In the genomic region with DNA sequence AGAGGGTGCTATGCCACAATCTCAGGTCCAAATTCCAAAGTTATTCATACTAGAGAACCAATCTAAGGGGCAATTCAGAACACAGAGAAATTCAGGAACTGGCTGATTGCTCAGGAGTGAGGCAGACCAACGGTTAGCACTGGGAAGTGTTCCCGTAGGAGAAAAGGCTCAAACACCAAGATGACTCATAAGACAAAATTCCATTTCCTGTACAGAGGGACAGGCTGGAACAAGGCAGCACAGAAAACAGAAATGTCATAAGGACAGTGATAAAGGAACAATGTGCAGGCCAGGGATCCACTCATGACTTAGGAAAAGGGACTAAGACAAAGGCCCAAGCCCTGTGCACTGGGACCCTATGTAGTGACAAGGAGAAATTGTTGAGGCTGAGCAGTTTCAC, we compare ENCODE assay signal across 10 cellular contexts. TPM values are rescaled to one million over a fixed set of nuclear protein-coding genes. Genes with fewer than 3 reads are reported as not detected.
DNase-seq lines count a peak whose midpoint lies in the region; ATAC-seq and TF ChIP-seq lines count a peak whose summit lies in the region.
"Had no signal": no experiment of that assay in that cellular context is flagged by ENCODE, and none has a peak within 500 bp of the region (broad histone marks: within the 10 kb centered on the region; RNA-seq: fewer than 3 reads in every experiment).

No MANE protein-coding gene starts in this region.

- peaks cover 8% of the 10 kb centered on the region for H3K9me3 ChIP-seq in IMR-90 (ENCODE audit: control insufficient read depth, insufficient read depth, low read length)
- H3K9me3 ChIP-seq in liver (ENCODE audit: control insufficient read depth in 4 of 4, low read length in 3 of 4), result peaks cover 0 to 3% (median 1%) of the 10 kb centered on the region in 4 donors
- H3K9me3 ChIP-seq in upper lobe of left lung, result peaks cover 0 to 18% (median 5%) of the 10 kb centered on the region in 4 donors

- H2AFZ ChIP-seq in IMR-90 (replicated peaks; ENCODE audit: low read length, poor library complexity), result peak overlapping the region; percentile 90

- peak overlapping the region; percentile 94 for H3K14ac ChIP-seq in IMR-90 (replicated peaks; ENCODE audit: low read depth, low read length)

- dilution Hi-C loops in IMR-90 (cut with HindIII; ENCODE audit: low sequenced_read_pairs, unreplicated experiment), result no loop called here

- no peak for TF ChIP-seq CTCF in IMR-90 (conservative IDR thresholded peaks at IDR 0.05; ENCODE audit: low read depth, low read length)
- TF ChIP-seq CTCF in liver (IDR thresholded peaks at IDR 0.05; ENCODE audit: low read depth, low read length, missing input control), result no peak
- TF ChIP-seq CTCF in upper lobe of left lung (IDR thresholded peaks at IDR 0.05), result no peak

- peak overlapping the region; percentile 98 for H2BK15ac ChIP-seq in IMR-90 (ENCODE audit: low read depth, low read length)

- peaks cover 0 to 1% (median 0%) of the 10 kb centered on the region in 5 donors for H3K27me3 Mint-ChIP-seq in naive thymus-derived CD8-positive, alpha-beta T cell

- peak overlapping the region; percentile 99 for H3K18ac ChIP-seq in IMR-90 (ENCODE audit: low read depth, low read length)

- peak overlapping the region; percentile 18 for H2AK9ac ChIP-seq in IMR-90 (replicated peaks; ENCODE audit: low read depth, low read length, poor library complexity)

- H3K27me3 ChIP-seq in IMR-90 (ENCODE audit: control insufficient read depth, insufficient read depth, low read length) (no peaks in the 10 kb centered on the region), liver (ENCODE audit: control insufficient read depth in 4 of 4, insufficient read depth in 4 of 4, low read length in 3 of 4) (peaks cover 0 to 8% (median 0%) of the 10 kb centered on the region in 4 donors), upper lobe of left lung (no peaks in the 10 kb centered on the region)

- no peak for TF ChIP-seq RAD21 in IMR-90 (IDR thresholded peaks at IDR 0.05; ENCODE audit: low read length)
- TF ChIP-seq RAD21 in liver (IDR thresholded peaks at IDR 0.05), result no peak

- no peak overlapping the region for H3K4me3 ChIP-seq in IMR-90 (ENCODE audit: insufficient read depth, low read depth, low read length)
- H3K4me3 ChIP-seq in liver (ENCODE audit: low read depth in 1 of 3, low read length in 3 of 3), result no peak overlapping the region
- H3K4me3 ChIP-seq in upper lobe of left lung, result no peak overlapping the region

- peak overlapping the region; percentile 90 for H3K56ac ChIP-seq in IMR-90 (ENCODE audit: extremely low read depth, insufficient read depth, low read length)

- peak overlapping the region; percentile 97 for H3K23ac ChIP-seq in IMR-90 (ENCODE audit: low read depth, low read length)

- peak overlapping the region; percentile 63; the same call in 1 of the 2 replicates for H3K4me2 ChIP-seq in IMR-90 (ENCODE audit: low read depth, low read length)

- intact Hi-C loops in IMR-90 (cut with micrococcal nuclease), result no loop called here

- no peaks in the 10 kb centered on the region for H3K36me3 ChIP-seq in IMR-90 (ENCODE audit: control insufficient read depth, insufficient read depth, low read length)
- H3K36me3 ChIP-seq in liver (ENCODE audit: control insufficient read depth in 4 of 4, insufficient read depth in 3 of 4, low read depth in 1 of 4, low read length in 3 of 4), result no peaks in the 10 kb centered on the region
- H3K36me3 ChIP-seq in upper lobe of left lung, result no peaks in the 10 kb centered on the region

- no CpG with 5 or more reads among the region's 2 CpGs for WGBS in IMR-90 (ENCODE audit: extremely low coverage in 2 of 2, insufficient read length in 1 of 2), 2 experiments
- whole genome bisulfite sequencing in liver, result 60% methylated on average over 2 of the region's 2 CpGs
- 40 to 53% methylated on average over 2 of the region's 2 CpGs for WGBS in upper lobe of left lung, 2 donors

- H2AK5ac ChIP-seq in IMR-90 (ENCODE audit: low read depth, low read length), result peak overlapping the region; percentile 90

- H3K4me1 Mint-ChIP-seq in naive thymus-derived CD8-positive, alpha-beta T cell, result no peaks in the 10 kb centered on the region
- no peaks in the 10 kb centered on the region for H3K4me1 Mint-ChIP-seq in stimulated activated effector memory CD8-positive, alpha-beta T cell treated with anti-CD3 and anti-CD28 coated beads, Interleukin-12 subunit alpha, Interleukin-12 subunit beta, amount 100 ng/mL, for 72 hours

- POLR2A ChIA-PET in IMR-90 (lab: Charles Lee; ENCODE audit: unreplicated experiment), result no interaction called here
- POLR2A ChIA-PET in naive thymus-derived CD8-positive, alpha-beta T cell (lab: Charles Lee), result no interaction called here

- CTCF ChIA-PET in IMR-90 (lab: Yijun Ruan, JAX), result no interaction called here

- H4K8ac ChIP-seq in IMR-90 (ENCODE audit: low read depth in 2 of 2, low read length in 2 of 2), result peak overlapping the region; percentile 71 to 98

- ATAC-seq in IMR-90 (ENCODE audit: low read depth), result peak; percentile 97
- ATAC-seq in upper lobe of left lung (ENCODE audit: low FRiP score in 2 of 2), result peak; percentile 75 to 92
- ATAC-seq in naive thymus-derived CD8-positive, alpha-beta T cell, result no peak
- ATAC-seq in stimulated activated effector memory CD8-positive, alpha-beta T cell treated with anti-CD3 and anti-CD28 coated beads, Interleukin-12 subunit alpha, Interleukin-12 subunit beta, amount 100 ng/mL, for 72 hours, result no peak

- TF ChIP-seq EP300 in upper lobe of left lung (IDR thresholded peaks at IDR 0.05), result no peak

- in situ Hi-C loops in IMR-90 (cut with MboI; ENCODE audit: low sequenced_read_pairs), result no loop called here

- H3K9me3 Mint-ChIP-seq in naive thymus-derived CD8-positive, alpha-beta T cell, result peaks cover 0 to 24% (median 16%) of the 10 kb centered on the region in 9 donors
- peaks cover 11% of the 10 kb centered on the region for H3K9me3 Mint-ChIP-seq in stimulated activated effector memory CD8-positive, alpha-beta T cell treated with anti-CD3 and anti-CD28 coated beads, Interleukin-12 subunit alpha, Interleukin-12 subunit beta, amount 100 ng/mL, for 72 hours

- no peaks in the 10 kb centered on the region for H4K20me1 ChIP-seq in IMR-90 (ENCODE audit: insufficient read depth, low read length)

- no peaks in the 10 kb centered on the region for H3K79me1 ChIP-seq in IMR-90 (ENCODE audit: low read depth in 1 of 2, low read length in 2 of 2)

- H3K9ac ChIP-seq in IMR-90 (ENCODE audit: low read depth, low read length) (peak overlapping the region; percentile 75; the same call in 1 of the 2 replicates), liver (ENCODE audit: low read depth in 1 of 2, low read length in 2 of 2) (no peak overlapping the region)

- TF ChIP-seq POLR2A in IMR-90 (IDR thresholded peaks at IDR 0.05; ENCODE audit: low read depth, low read length), result no peak
- no peak for TF ChIP-seq POLR2A in upper lobe of left lung (IDR thresholded peaks at IDR 0.05)

- DNase-seq in IMR-90, result peak; percentile 91
- DNase-seq in dedifferentiated amniotic fluid mesenchymal stem cell (ENCODE audit: extremely low spot score), result peak; percentile 61
- no peak for DNase-seq in upper lobe of left lung
- no peak for DNase-seq in activated T-cell treated with anti-CD3 and anti-CD28 coated beads for 4 hours
- DNase-seq in naive thymus-derived CD8-positive, alpha-beta T cell, result no peak
- no peak for DNase-seq in GDM1 (lab: John Stamatoyannopoulos, UW)
- no peak for DNase-seq in stimulated activated effector memory CD8-positive, alpha-beta T cell treated with anti-CD3 and anti-CD28 coated beads, Interleukin-12 subunit alpha, Interleukin-12 subunit beta, amount 100 ng/mL, for 72 hours (ENCODE audit: low spot score in 2 of 2)

- no peaks in the 10 kb centered on the region for H3K9me1 ChIP-seq in IMR-90 (ENCODE audit: insufficient read depth, low read length)

- H3K27ac Mint-ChIP-seq in naive thymus-derived CD8-positive, alpha-beta T cell, result no peak overlapping the region
- H3K27ac Mint-ChIP-seq in stimulated activated effector memory CD8-positive, alpha-beta T cell treated with anti-CD3 and anti-CD28 coated beads, Interleukin-12 subunit alpha, Interleukin-12 subunit beta, amount 100 ng/mL, for 72 hours, result no peak overlapping the region
- H3K27ac Mint-ChIP-seq: stimulated activated naive CD8-positive, alpha-beta T cell treated with anti-CD3 and anti-CD28 coated beads, Interleukin-15, Interleukin-2, amounts not matched to agents 100 ng/mL and 50 ng/mL, for 24 hours had no signal

- H4K91ac ChIP-seq in IMR-90 (ENCODE audit: insufficient read depth, low read depth, low read length), result peak overlapping the region; percentile 99

- H2BK120ac ChIP-seq in IMR-90 (ENCODE audit: low read depth, low read length), result peak overlapping the region; percentile 100

- H3K36me3 Mint-ChIP-seq in naive thymus-derived CD8-positive, alpha-beta T cell, result peaks cover 0 to 5% (median 0%) of the 10 kb centered on the region in 3 donors
- no peaks in the 10 kb centered on the region for H3K36me3 Mint-ChIP-seq in stimulated activated effector memory CD8-positive, alpha-beta T cell treated with anti-CD3 and anti-CD28 coated beads, Interleukin-12 subunit alpha, Interleukin-12 subunit beta, amount 100 ng/mL, for 72 hours

- H3K27ac ChIP-seq in IMR-90 (ENCODE audit: insufficient read depth, low read length) (peak overlapping the region; percentile 98), liver (ENCODE audit: low read depth in 1 of 2, low read length in 2 of 2) (peak overlapping the region in 1 of 2 donors; percentile 18), upper lobe of left lung (peak overlapping the region in 2 of 4 donors; percentile 43 to 58)
- H3K27ac ChIP-seq: HL-60 had no signal

- no TSS peak for BruUV-seq in IMR-90 (replicated peaks; lab: Mats Ljungman, UMichigan)

- H2BK20ac ChIP-seq in IMR-90 (ENCODE audit: low read depth, low read length), result peak overlapping the region; percentile 100

- H3K4me3 Mint-ChIP-seq in naive thymus-derived CD8-positive, alpha-beta T cell, result no peak overlapping the region
- H3K4me3 Mint-ChIP-seq in stimulated activated effector memory CD8-positive, alpha-beta T cell treated with anti-CD3 and anti-CD28 coated beads, Interleukin-12 subunit alpha, Interleukin-12 subunit beta, amount 100 ng/mL, for 72 hours, result no peak overlapping the region
- H3K4me3 Mint-ChIP-seq: stimulated activated naive CD8-positive, alpha-beta T cell treated with anti-CD3 and anti-CD28 coated beads, Interleukin-15, Interleukin-2, amounts not matched to agents 100 ng/mL and 50 ng/mL, for 24 hours had no signal

- H4K5ac ChIP-seq in IMR-90 (ENCODE audit: low read depth, low read length), result peak overlapping the region; percentile 92

- H3K4me1 ChIP-seq in IMR-90 (ENCODE audit: control insufficient read depth, insufficient read depth, low read length), result peaks cover 6% of the 10 kb centered on the region
- no peaks in the 10 kb centered on the region for H3K4me1 ChIP-seq in liver (ENCODE audit: control insufficient read depth in 4 of 4, insufficient read depth in 4 of 4, low read length in 3 of 4)
- peaks cover 0 to 4% (median 3%) of the 10 kb centered on the region in 4 donors for H3K4me1 ChIP-seq in upper lobe of left lung

- H2BK5ac ChIP-seq in IMR-90 (ENCODE audit: low read depth, low read length, poor library complexity, severe bottlenecking), result peak overlapping the region; percentile 99

- peak overlapping the region; percentile 99 for H3K4ac ChIP-seq in IMR-90 (ENCODE audit: low read depth, low read length)

RNA-seq across cellular contexts. Expression of a gene that starts 54.2 kb away (rescaled TPM):
- total RNA-seq in IMR-90 (2012; rRNA removed) (0.83 and 0.90 TPM in 2 replicates), liver (1 to 10 TPM; 1.9 to 5.2 TPM), upper lobe of left lung (1 to 10 TPM in 5 of 6 donors, under 1 TPM in 1; 0.67 to 4.3 (median 2.5) TPM)
- polyA plus RNA-seq in IMR-90 (2012; rRNA removed) (0.24 and 0.26 TPM in 2 replicates), liver (1 to 10 TPM in 1 of 2 donors, under 1 TPM in 1; 0.64 to 1.6 TPM)
- 0.04 and 0.12 TPM in 2 replicates for polyA plus RNA-seq in IMR-90 (2012; cell fraction: cytosol; rRNA removed)
- polyA plus RNA-seq in IMR-90 (2012; cell fraction: nucleus; rRNA removed; ENCODE audit: low replicate concordance), result 0.05 and 0.34 TPM in 2 replicates
- total RNA-seq in naive thymus-derived CD8-positive, alpha-beta T cell, result not detected
- not detected for polyA plus RNA-seq in naive thymus-derived CD8-positive, alpha-beta T cell

Comparison
In these comparisons a context has a peak if more than half of its experiments do, and no peak if none do; other contexts are left out.
1. ATAC-seq: peak in IMR-90 (single experiment) and upper lobe of left lung (2 of 2); none in naive thymus-derived CD8-positive, alpha-beta T cell (0 of 2) and stimulated activated effector memory CD8-positive, alpha-beta T cell treated with anti-CD3 and anti-CD28 coated beads, Interleukin-12 subunit alpha, Interleukin-12 subunit beta, amount 100 ng/mL, for 72 hours (single experiment).
2. DNase-seq: peak in IMR-90 (single experiment) and dedifferentiated amniotic fluid mesenchymal stem cell (single experiment); none in upper lobe of left lung (0 of 2), activated T-cell treated with anti-CD3 and anti-CD28 coated beads for 4 hours (single experiment), naive thymus-derived CD8-positive, alpha-beta T cell (0 of 10), GDM1 (single experiment) and stimulated activated effector memory CD8-positive, alpha-beta T cell treated with anti-CD3 and anti-CD28 coated beads, Interleukin-12 subunit alpha, Interleukin-12 subunit beta, amount 100 ng/mL, for 72 hours (0 of 2).